Comparison of ENCODE assay signal across 27 cellular contexts in genomic region chr7:89183726-89184125, GRCh38.
"Had no signal": no experiment of that assay in that cellular context is flagged by ENCODE, and none has a peak within 500 bp of the region (broad histone marks: within the 10 kb centered on the region; RNA-seq: fewer than 3 reads in every experiment).

No MANE protein-coding gene starts in this region.

- H3K36me3 ChIP-seq: left ventricle myocardium inferior, pancreas, prostate gland, right atrium auricular region, right lobe of liver, suprapubic skin, thoracic aorta, tibial artery, upper lobe of right lung, uterus had no signal

- H3K27me3 Mint-ChIP-seq: stimulated activated naive CD8-positive, alpha-beta T cell treated with anti-CD3 and anti-CD28 coated beads, Interleukin-15, Interleukin-2, amounts not matched to agents 100 ng/mL and 50 ng/mL, for 24 hours had no signal

- H3K9me3 ChIP-seq: pancreas, prostate gland, right lobe of liver, suprapubic skin, thoracic aorta, upper lobe of right lung, uterus had no signal

- ATAC-seq: mucosa of descending colon; naive thymus-derived CD4-positive, alpha-beta T cell; pancreas; right lobe of liver; stimulated activated effector memory CD8-positive, alpha-beta T cell treated with anti-CD3 and anti-CD28 coated beads, Interleukin-12 subunit alpha, Interleukin-12 subunit beta, amount 100 ng/mL, for 72 hours; upper lobe of right lung had no signal

- H3K4me3 ChIP-seq: left ventricle myocardium inferior, lung, mucosa of descending colon, pancreas, prostate gland, right atrium auricular region, right lobe of liver, skin epidermis, suprapubic skin, thoracic aorta, tibial artery, upper lobe of right lung, uterus had no signal

- DNase-seq: islet precursor cell; left ventricle myocardium inferior; mesendoderm; mucosa of descending colon; naive thymus-derived CD4-positive, alpha-beta T cell; nucleus accumbens; pancreas; posterior cingulate gyrus; right lobe of liver; stimulated activated CD4-positive, alpha-beta T cell treated with anti-CD3 and anti-CD28 coated beads, Interleukin-12 subunit alpha, Interleukin-12 subunit beta, amount 100 ng/mL, for 4 hours; stimulated activated CD4-positive, alpha-beta T cell treated with anti-CD3 and anti-CD28 coated beads, Interleukin-4, amount 100 ng/mL, for 24 hours; stimulated activated naive CD4-positive, alpha-beta T cell; tibial artery; trophoblast cell; upper lobe of right lung; uterus had no signal

- H3K36me3 Mint-ChIP-seq: mesothelial cell of epicardium; stimulated activated effector memory CD8-positive, alpha-beta T cell treated with anti-CD3 and anti-CD28 coated beads, Interleukin-12 subunit alpha, Interleukin-12 subunit beta, amount 100 ng/mL, for 72 hours had no signal

- H3K4me1 Mint-ChIP-seq: mesothelial cell of epicardium; naive thymus-derived CD4-positive, alpha-beta T cell; neural crest cell; stimulated activated effector memory CD8-positive, alpha-beta T cell treated with anti-CD3 and anti-CD28 coated beads, Interleukin-12 subunit alpha, Interleukin-12 subunit beta, amount 100 ng/mL, for 72 hours had no signal

- H3K4me3 Mint-ChIP-seq: mesothelial cell of epicardium; naive thymus-derived CD4-positive, alpha-beta T cell; nephron; neural crest cell; stimulated activated effector memory CD8-positive, alpha-beta T cell treated with anti-CD3 and anti-CD28 coated beads, Interleukin-12 subunit alpha, Interleukin-12 subunit beta, amount 100 ng/mL, for 72 hours; stimulated activated naive CD8-positive, alpha-beta T cell treated with anti-CD3 and anti-CD28 coated beads, Interleukin-15, Interleukin-2, amounts not matched to agents 100 ng/mL and 50 ng/mL, for 24 hours had no signal

- H3K27ac Mint-ChIP-seq: mesothelial cell of epicardium; naive thymus-derived CD4-positive, alpha-beta T cell; nephron; stimulated activated effector memory CD8-positive, alpha-beta T cell treated with anti-CD3 and anti-CD28 coated beads, Interleukin-12 subunit alpha, Interleukin-12 subunit beta, amount 100 ng/mL, for 72 hours; stimulated activated naive CD8-positive, alpha-beta T cell treated with anti-CD3 and anti-CD28 coated beads, Interleukin-15, Interleukin-2, amounts not matched to agents 100 ng/mL and 50 ng/mL, for 24 hours had no signal

- H3K27me3 ChIP-seq: pancreas, right atrium auricular region, right lobe of liver, suprapubic skin, tibial artery, upper lobe of right lung, uterus had no signal
